In genomic region chr5:142263346-142263745, GRCh38 we compare ENCODE assay signal across 19 cellular contexts.
"Had no signal": no experiment of that assay in that cellular context is flagged by ENCODE, and none has a peak within 500 bp of the region (broad histone marks: within the 10 kb centered on the region; RNA-seq: fewer than 3 reads in every experiment).

No MANE protein-coding gene starts in this region.

- H3K4me3 Mint-ChIP-seq: activated CD4-positive, alpha-beta T cell treated with anti-CD3 and anti-CD28 coated beads for 36 hours; activated naive CD8-positive, alpha-beta T cell treated with anti-CD3 and anti-CD28 coated beads for 36 hours; activated T-cell treated with anti-CD3 and anti-CD28 coated beads, Interleukin-2, amount 50 U/mL, for 4 hours; central memory CD8-positive, alpha-beta T cell; mesothelial cell of epicardium; naive thymus-derived CD8-positive, alpha-beta T cell had no signal

- H3K27ac Mint-ChIP-seq: activated CD4-positive, alpha-beta T cell treated with anti-CD3 and anti-CD28 coated beads for 36 hours; activated naive CD8-positive, alpha-beta T cell treated with anti-CD3 and anti-CD28 coated beads for 36 hours; activated T-helper 2 cell treated with anti-CD3 and anti-CD28 coated beads, Interferon-gamma antibody, Interleukin-2, Interleukin-4, amounts not matched to agents 10 μg/mL and 5 μg/mL and 100 μg/mL, durations not matched to agents 14 hours and 24 hours and 36 hours; mesothelial cell of epicardium; naive thymus-derived CD8-positive, alpha-beta T cell had no signal

- H3K36me3 Mint-ChIP-seq: activated naive CD8-positive, alpha-beta T cell treated with anti-CD3 and anti-CD28 coated beads for 36 hours; mesothelial cell of epicardium; naive thymus-derived CD8-positive, alpha-beta T cell had no signal

- H3K4me1 Mint-ChIP-seq: activated CD4-positive, alpha-beta T cell treated with anti-CD3 and anti-CD28 coated beads for 36 hours; activated naive CD8-positive, alpha-beta T cell treated with anti-CD3 and anti-CD28 coated beads for 36 hours; mesothelial cell of epicardium; naive thymus-derived CD8-positive, alpha-beta T cell had no signal

- H3K9me3 Mint-ChIP-seq: activated T-cell treated with anti-CD3 and anti-CD28 coated beads, Interleukin-2, amount 50 U/mL, for 4 hours; activated T-helper 2 cell treated with anti-CD3 and anti-CD28 coated beads, Interferon-gamma antibody, Interleukin-2, Interleukin-4, amounts not matched to agents 10 μg/mL and 5 μg/mL and 100 μg/mL, durations not matched to agents 14 hours and 24 hours and 36 hours; central memory CD8-positive, alpha-beta T cell had no signal

- DNase-seq: activated CD4-positive, alpha-beta T cell treated with anti-CD3 and anti-CD28 coated beads for 36 hours; activated CD4-positive, alpha-beta T cell treated with anti-CD3 and anti-CD28 coated beads, Interleukin-2, amount 50 U/mL, for 48 hours; activated CD8-positive, alpha-beta memory T cell treated with anti-CD3 and anti-CD28 coated beads, Interleukin-2, amount 50 U/mL, for 48 hours; activated naive CD4-positive, alpha-beta T cell treated with Interleukin-2 at 50 U/mL for 16 hours; activated naive CD8-positive, alpha-beta T cell treated with anti-CD3 and anti-CD28 coated beads for 36 hours; activated T-cell treated with anti-CD3 and anti-CD28 coated beads, Interleukin-2, amount 50 U/mL, for 4 hours; dorsolateral prefrontal cortex; heart right ventricle; naive thymus-derived CD8-positive, alpha-beta T cell; nucleus accumbens; small intestine; stimulated activated CD4-positive, alpha-beta T cell treated with anti-CD3 and anti-CD28 coated beads, Interleukin-15, amount 100 ng/mL, for 24 hours; stimulated activated CD4-positive, alpha-beta T cell treated with anti-CD3 and anti-CD28 coated beads, Interleukin-2, amount 100 ng/mL, for 48 hours; stimulated activated naive CD4-positive, alpha-beta T cell; testis; uterus had no signal

- H3K27me3 Mint-ChIP-seq: activated CD4-positive, alpha-beta T cell treated with anti-CD3 and anti-CD28 coated beads for 36 hours; activated naive CD8-positive, alpha-beta T cell treated with anti-CD3 and anti-CD28 coated beads for 36 hours had no signal
